Comparison of ENCODE assay signal across 1 cellular context in the genomic region with DNA sequence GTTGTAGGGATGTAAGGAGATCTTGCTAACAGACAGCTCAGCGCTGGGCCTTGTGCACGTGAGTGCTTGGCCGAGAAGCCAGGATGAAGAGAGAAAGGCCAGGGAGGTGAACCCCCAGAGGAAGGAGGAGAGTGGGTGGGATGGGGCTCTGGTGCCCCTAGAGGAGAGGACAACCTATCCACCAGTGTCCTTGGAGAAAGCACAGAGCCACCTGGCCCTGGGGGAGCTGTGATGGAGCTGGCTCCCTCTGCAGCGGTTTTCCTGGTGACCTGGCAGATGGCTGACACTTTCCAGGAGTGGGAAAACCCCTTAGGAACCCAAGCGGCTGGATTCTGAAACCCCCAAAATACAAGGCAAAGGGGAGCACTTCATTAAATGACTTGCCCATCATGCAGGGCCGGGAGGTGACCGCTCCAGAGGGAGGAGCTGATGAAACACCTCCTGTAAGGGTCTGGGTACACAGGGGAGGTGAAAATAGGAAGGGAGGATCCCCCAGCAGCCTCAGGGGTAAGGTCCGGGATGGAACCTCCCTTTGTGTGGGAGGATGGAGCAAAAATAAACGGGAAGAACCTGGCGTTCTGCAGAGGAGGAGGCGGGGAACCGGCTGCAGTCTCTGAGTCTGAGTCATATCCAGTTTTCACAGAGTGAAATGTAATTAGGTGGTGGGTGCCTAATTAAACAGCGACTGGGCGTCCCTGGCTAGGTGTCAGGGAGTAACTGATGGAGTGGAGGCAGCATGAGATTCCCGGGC.
A peak's percentile ranks its signal among the peaks of the same experiment; 100 is the strongest.
TF ChIP-seq lines count a peak whose summit lies in the region.

No MANE protein-coding gene starts in this region.

TF ChIP-seq in GM12878, 131 proteins besides CTCF, POLR2A, EP300 and RAD21 (continued from another document):
- TF ChIP-seq, protein P1, sequence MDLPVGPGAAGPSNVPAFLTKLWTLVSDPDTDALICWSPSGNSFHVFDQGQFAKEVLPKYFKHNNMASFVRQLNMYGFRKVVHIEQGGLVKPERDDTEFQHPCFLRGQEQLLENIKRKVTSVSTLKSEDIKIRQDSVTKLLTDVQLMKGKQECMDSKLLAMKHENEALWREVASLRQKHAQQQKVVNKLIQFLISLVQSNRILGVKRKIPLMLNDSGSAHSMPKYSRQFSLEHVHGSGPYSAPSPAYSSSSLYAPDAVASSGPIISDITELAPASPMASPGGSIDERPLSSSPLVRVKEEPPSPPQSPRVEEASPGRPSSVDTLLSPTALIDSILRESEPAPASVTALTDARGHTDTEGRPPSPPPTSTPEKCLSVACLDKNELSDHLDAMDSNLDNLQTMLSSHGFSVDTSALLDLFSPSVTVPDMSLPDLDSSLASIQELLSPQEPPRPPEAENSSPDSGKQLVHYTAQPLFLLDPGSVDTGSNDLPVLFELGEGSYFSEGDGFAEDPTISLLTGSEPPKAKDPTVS (IDR thresholded peaks at IDR 0.05; ENCODE audit: low read depth, low read length): no peak
- TF ChIP-seq NFYA (IDR thresholded peaks at IDR 0.05; ENCODE audit: borderline replicate concordance, low read depth, low read length) (no peak), BCL11A (IDR thresholded peaks at IDR 0.05; ENCODE audit: low read depth, low read length) (peak; percentile 80), SMARCA5 (IDR thresholded peaks at IDR 0.05) (no peak), GABPA (IDR thresholded peaks at IDR 0.05; ENCODE audit: low read depth) (no peak), DPF2 (IDR thresholded peaks at IDR 0.05) (peak; percentile 82), SIN3A (IDR thresholded peaks at IDR 0.05; ENCODE audit: low read depth, low read length) (no peak), NR2C1 (IDR thresholded peaks at IDR 0.05) (no peak), TARDBP (IDR thresholded peaks at IDR 0.05; ENCODE audit: borderline replicate concordance) (no peak), ATF7 (IDR thresholded peaks at IDR 0.05; ENCODE audit: low read depth) (no peak), RBBP5 (conservative IDR thresholded peaks at IDR 0.05) (no peak), NFXL1 (IDR thresholded peaks at IDR 0.05; ENCODE audit: borderline replicate concordance) (peak; percentile 52; the same call in 1 of the 2 replicates), ZNF207 (IDR thresholded peaks at IDR 0.05; ENCODE audit: borderline replicate concordance) (no peak), TCF7 (IDR thresholded peaks at IDR 0.05; ENCODE audit: borderline replicate concordance) (no peak), IKZF2 (IDR thresholded peaks at IDR 0.05) (peak; percentile 72 to 75), MTA3 (IDR thresholded peaks at IDR 0.05; ENCODE audit: borderline replicate concordance, low read length) (no peak), MYB (IDR thresholded peaks at IDR 0.05; ENCODE audit: borderline replicate concordance, low read depth, low read length) (no peak), SMAD1 (IDR thresholded peaks at IDR 0.05; ENCODE audit: low read depth, partially characterized antibody) (no peak), IRF4 (IDR thresholded peaks at IDR 0.05; ENCODE audit: low read depth, low read length) (no peak), KAT2A (conservative IDR thresholded peaks at IDR 0.05; ENCODE audit: control insufficient read depth, low read depth, low read length) (no peak), BHLHE40 (IDR thresholded peaks at IDR 0.05; ENCODE audit: borderline replicate concordance in 1 of 2, low read depth in 2 of 2, low read length in 1 of 2) (peak in 1 of 2 experiments; percentile 13; a peak in 1 of 4 replicates), BACH1 (IDR thresholded peaks at IDR 0.05; ENCODE audit: borderline replicate concordance) (no peak; the same call in 1 of the 2 replicates), CHD1 (IDR thresholded peaks at IDR 0.05; ENCODE audit: low read depth, low read length) (no peak), MEF2B (IDR thresholded peaks at IDR 0.05; ENCODE audit: partially characterized antibody, poor library complexity, severe bottlenecking) (no peak), STAT1 (conservative IDR thresholded peaks at IDR 0.05) (no peak), CHD2 (IDR thresholded peaks at IDR 0.05; ENCODE audit: borderline replicate concordance, low read depth, low read length) (no peak), CBX5 (IDR thresholded peaks at IDR 0.05; ENCODE audit: low read depth) (no peak)
- TF ChIP-seq, protein P2, sequence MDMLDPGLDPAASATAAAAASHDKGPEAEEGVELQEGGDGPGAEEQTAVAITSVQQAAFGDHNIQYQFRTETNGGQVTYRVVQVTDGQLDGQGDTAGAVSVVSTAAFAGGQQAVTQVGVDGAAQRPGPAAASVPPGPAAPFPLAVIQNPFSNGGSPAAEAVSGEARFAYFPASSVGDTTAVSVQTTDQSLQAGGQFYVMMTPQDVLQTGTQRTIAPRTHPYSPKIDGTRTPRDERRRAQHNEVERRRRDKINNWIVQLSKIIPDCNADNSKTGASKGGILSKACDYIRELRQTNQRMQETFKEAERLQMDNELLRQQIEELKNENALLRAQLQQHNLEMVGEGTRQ (IDR thresholded peaks at IDR 0.05; ENCODE audit: borderline replicate concordance, low read depth, low read length): no peak
- TF ChIP-seq, protein P3, sequence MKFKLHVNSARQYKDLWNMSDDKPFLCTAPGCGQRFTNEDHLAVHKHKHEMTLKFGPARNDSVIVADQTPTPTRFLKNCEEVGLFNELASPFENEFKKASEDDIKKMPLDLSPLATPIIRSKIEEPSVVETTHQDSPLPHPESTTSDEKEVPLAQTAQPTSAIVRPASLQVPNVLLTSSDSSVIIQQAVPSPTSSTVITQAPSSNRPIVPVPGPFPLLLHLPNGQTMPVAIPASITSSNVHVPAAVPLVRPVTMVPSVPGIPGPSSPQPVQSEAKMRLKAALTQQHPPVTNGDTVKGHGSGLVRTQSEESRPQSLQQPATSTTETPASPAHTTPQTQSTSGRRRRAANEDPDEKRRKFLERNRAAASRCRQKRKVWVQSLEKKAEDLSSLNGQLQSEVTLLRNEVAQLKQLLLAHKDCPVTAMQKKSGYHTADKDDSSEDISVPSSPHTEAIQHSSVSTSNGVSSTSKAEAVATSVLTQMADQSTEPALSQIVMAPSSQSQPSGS (IDR thresholded peaks at IDR 0.05; ENCODE audit: low read length): no peak
- TF ChIP-seq, protein P4, sequence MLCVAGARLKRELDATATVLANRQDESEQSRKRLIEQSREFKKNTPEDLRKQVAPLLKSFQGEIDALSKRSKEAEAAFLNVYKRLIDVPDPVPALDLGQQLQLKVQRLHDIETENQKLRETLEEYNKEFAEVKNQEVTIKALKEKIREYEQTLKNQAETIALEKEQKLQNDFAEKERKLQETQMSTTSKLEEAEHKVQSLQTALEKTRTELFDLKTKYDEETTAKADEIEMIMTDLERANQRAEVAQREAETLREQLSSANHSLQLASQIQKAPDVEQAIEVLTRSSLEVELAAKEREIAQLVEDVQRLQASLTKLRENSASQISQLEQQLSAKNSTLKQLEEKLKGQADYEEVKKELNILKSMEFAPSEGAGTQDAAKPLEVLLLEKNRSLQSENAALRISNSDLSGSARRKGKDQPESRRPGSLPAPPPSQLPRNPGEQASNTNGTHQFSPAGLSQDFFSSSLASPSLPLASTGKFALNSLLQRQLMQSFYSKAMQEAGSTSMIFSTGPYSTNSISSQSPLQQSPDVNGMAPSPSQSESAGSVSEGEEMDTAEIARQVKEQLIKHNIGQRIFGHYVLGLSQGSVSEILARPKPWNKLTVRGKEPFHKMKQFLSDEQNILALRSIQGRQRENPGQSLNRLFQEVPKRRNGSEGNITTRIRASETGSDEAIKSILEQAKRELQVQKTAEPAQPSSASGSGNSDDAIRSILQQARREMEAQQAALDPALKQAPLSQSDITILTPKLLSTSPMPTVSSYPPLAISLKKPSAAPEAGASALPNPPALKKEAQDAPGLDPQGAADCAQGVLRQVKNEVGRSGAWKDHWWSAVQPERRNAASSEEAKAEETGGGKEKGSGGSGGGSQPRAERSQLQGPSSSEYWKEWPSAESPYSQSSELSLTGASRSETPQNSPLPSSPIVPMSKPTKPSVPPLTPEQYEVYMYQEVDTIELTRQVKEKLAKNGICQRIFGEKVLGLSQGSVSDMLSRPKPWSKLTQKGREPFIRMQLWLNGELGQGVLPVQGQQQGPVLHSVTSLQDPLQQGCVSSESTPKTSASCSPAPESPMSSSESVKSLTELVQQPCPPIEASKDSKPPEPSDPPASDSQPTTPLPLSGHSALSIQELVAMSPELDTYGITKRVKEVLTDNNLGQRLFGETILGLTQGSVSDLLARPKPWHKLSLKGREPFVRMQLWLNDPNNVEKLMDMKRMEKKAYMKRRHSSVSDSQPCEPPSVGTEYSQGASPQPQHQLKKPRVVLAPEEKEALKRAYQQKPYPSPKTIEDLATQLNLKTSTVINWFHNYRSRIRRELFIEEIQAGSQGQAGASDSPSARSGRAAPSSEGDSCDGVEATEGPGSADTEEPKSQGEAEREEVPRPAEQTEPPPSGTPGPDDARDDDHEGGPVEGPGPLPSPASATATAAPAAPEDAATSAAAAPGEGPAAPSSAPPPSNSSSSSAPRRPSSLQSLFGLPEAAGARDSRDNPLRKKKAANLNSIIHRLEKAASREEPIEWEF (IDR thresholded peaks at IDR 0.05; ENCODE audit: insufficient replicate concordance, low read depth, low read length): no peak
- TF ChIP-seq, protein P5, sequence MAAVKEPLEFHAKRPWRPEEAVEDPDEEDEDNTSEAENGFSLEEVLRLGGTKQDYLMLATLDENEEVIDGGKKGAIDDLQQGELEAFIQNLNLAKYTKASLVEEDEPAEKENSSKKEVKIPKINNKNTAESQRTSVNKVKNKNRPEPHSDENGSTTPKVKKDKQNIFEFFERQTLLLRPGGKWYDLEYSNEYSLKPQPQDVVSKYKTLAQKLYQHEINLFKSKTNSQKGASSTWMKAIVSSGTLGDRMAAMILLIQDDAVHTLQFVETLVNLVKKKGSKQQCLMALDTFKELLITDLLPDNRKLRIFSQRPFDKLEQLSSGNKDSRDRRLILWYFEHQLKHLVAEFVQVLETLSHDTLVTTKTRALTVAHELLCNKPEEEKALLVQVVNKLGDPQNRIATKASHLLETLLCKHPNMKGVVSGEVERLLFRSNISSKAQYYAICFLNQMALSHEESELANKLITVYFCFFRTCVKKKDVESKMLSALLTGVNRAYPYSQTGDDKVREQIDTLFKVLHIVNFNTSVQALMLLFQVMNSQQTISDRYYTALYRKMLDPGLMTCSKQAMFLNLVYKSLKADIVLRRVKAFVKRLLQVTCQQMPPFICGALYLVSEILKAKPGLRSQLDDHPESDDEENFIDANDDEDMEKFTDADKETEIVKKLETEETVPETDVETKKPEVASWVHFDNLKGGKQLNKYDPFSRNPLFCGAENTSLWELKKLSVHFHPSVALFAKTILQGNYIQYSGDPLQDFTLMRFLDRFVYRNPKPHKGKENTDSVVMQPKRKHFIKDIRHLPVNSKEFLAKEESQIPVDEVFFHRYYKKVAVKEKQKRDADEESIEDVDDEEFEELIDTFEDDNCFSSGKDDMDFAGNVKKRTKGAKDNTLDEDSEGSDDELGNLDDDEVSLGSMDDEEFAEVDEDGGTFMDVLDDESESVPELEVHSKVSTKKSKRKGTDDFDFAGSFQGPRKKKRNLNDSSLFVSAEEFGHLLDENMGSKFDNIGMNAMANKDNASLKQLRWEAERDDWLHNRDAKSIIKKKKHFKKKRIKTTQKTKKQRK (IDR thresholded peaks at IDR 0.05; ENCODE audit: low read depth, low read length): no peak
- TF ChIP-seq, protein P6, sequence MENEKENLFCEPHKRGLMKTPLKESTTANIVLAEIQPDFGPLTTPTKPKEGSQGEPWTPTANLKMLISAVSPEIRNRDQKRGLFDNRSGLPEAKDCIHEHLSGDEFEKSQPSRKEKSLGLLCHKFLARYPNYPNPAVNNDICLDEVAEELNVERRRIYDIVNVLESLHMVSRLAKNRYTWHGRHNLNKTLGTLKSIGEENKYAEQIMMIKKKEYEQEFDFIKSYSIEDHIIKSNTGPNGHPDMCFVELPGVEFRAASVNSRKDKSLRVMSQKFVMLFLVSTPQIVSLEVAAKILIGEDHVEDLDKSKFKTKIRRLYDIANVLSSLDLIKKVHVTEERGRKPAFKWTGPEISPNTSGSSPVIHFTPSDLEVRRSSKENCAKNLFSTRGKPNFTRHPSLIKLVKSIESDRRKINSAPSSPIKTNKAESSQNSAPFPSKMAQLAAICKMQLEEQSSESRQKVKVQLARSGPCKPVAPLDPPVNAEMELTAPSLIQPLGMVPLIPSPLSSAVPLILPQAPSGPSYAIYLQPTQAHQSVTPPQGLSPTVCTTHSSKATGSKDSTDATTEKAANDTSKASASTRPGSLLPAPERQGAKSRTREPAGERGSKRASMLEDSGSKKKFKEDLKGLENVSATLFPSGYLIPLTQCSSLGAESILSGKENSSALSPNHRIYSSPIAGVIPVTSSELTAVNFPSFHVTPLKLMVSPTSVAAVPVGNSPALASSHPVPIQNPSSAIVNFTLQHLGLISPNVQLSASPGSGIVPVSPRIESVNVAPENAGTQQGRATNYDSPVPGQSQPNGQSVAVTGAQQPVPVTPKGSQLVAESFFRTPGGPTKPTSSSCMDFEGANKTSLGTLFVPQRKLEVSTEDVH (IDR thresholded peaks at IDR 0.05; ENCODE audit: low read depth, partially characterized antibody): no peak
- TF ChIP-seq, protein P7, sequence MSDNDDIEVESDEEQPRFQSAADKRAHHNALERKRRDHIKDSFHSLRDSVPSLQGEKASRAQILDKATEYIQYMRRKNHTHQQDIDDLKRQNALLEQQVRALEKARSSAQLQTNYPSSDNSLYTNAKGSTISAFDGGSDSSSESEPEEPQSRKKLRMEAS (IDR thresholded peaks at IDR 0.05; ENCODE audit: low read depth, low read length): no peak
